ENCODE assay signal across 14 cellular contexts in genomic region chr4:104447346-104447745, GRCh38. TPM values are rescaled to one million over a fixed set of nuclear protein-coding genes. Genes with fewer than 3 reads are reported as not detected.
"Had no signal": no experiment of that assay in that cellular context is flagged by ENCODE, and none has a peak within 500 bp of the region (broad histone marks: within the 10 kb centered on the region; RNA-seq: fewer than 3 reads in every experiment).

No MANE protein-coding gene starts in this region.

- H3K27ac Mint-ChIP-seq: activated CD4-positive, alpha-beta memory T cell treated with anti-CD3 and anti-CD28 coated beads for 36 hours; activated naive CD8-positive, alpha-beta T cell treated with anti-CD3 and anti-CD28 coated beads, Interleukin-2, amount 10 ng/mL, durations not matched to agents 7 days and 5 days; dendritic cell treated with granulocyte-macrophage colony-stimulating factor and Interleukin-4, amounts not matched to agents 40 ng/mL and 50 ng/mL, for 4 days; effector memory CD8-positive, alpha-beta T cell; naive thymus-derived CD8-positive, alpha-beta T cell; T-helper 2 cell treated with Interferon-gamma antibody and Interleukin-4, amounts not matched to agents 5 μg/mL and 100 μg/mL, for 36 hours had no signal

- H3K9me3 Mint-ChIP-seq: activated CD4-positive, alpha-beta memory T cell treated with anti-CD3 and anti-CD28 coated beads for 36 hours; activated naive CD8-positive, alpha-beta T cell treated with anti-CD3 and anti-CD28 coated beads, Interleukin-2, amount 10 ng/mL, durations not matched to agents 7 days and 5 days; dendritic cell treated with granulocyte-macrophage colony-stimulating factor and Interleukin-4, amounts not matched to agents 40 ng/mL and 50 ng/mL, for 4 days; effector memory CD8-positive, alpha-beta T cell; naive thymus-derived CD8-positive, alpha-beta T cell; T-helper 2 cell treated with Interferon-gamma antibody and Interleukin-4, amounts not matched to agents 5 μg/mL and 100 μg/mL, for 36 hours had no signal

- H3K27me3 ChIP-seq: cardiac muscle cell, tibial artery, uterus had no signal

- H3K4me3 Mint-ChIP-seq: activated CD4-positive, alpha-beta memory T cell treated with anti-CD3 and anti-CD28 coated beads for 36 hours; activated naive CD8-positive, alpha-beta T cell treated with anti-CD3 and anti-CD28 coated beads, Interleukin-2, amount 10 ng/mL, durations not matched to agents 7 days and 5 days; dendritic cell treated with granulocyte-macrophage colony-stimulating factor and Interleukin-4, amounts not matched to agents 40 ng/mL and 50 ng/mL, for 4 days; effector memory CD8-positive, alpha-beta T cell; naive thymus-derived CD8-positive, alpha-beta T cell; T-helper 2 cell treated with Interferon-gamma antibody and Interleukin-4, amounts not matched to agents 5 μg/mL and 100 μg/mL, for 36 hours had no signal

- H3K27ac ChIP-seq: cardiac muscle cell, tibial artery, uterus had no signal

- H3K36me3 ChIP-seq: cardiac muscle cell, tibial artery, uterus had no signal

- H3K4me1 ChIP-seq: tibial artery, uterus had no signal

- H3K36me3 Mint-ChIP-seq: activated CD4-positive, alpha-beta memory T cell treated with anti-CD3 and anti-CD28 coated beads for 36 hours; activated naive CD8-positive, alpha-beta T cell treated with anti-CD3 and anti-CD28 coated beads, Interleukin-2, amount 10 ng/mL, durations not matched to agents 7 days and 5 days; naive thymus-derived CD8-positive, alpha-beta T cell had no signal

- DNase-seq: activated CD4-positive, alpha-beta memory T cell treated with anti-CD3 and anti-CD28 coated beads for 36 hours; activated CD4-positive, alpha-beta T cell treated with anti-CD3 and anti-CD28 coated beads for 1 hour; activated naive CD8-positive, alpha-beta T cell treated with anti-CD3 and anti-CD28 coated beads, Interleukin-2, amount 10 ng/mL, durations not matched to agents 7 days and 5 days; aorta; effector memory CD8-positive, alpha-beta T cell; hypothalamus; naive thymus-derived CD8-positive, alpha-beta T cell; tibial artery; uterus had no signal

- H3K27me3 Mint-ChIP-seq: activated CD4-positive, alpha-beta memory T cell treated with anti-CD3 and anti-CD28 coated beads for 36 hours; activated naive CD8-positive, alpha-beta T cell treated with anti-CD3 and anti-CD28 coated beads, Interleukin-2, amount 10 ng/mL, durations not matched to agents 7 days and 5 days; dendritic cell treated with granulocyte-macrophage colony-stimulating factor and Interleukin-4, amounts not matched to agents 40 ng/mL and 50 ng/mL, for 4 days; effector memory CD8-positive, alpha-beta T cell had no signal

- H3K4me1 Mint-ChIP-seq: activated naive CD8-positive, alpha-beta T cell treated with anti-CD3 and anti-CD28 coated beads, Interleukin-2, amount 10 ng/mL, durations not matched to agents 7 days and 5 days; naive thymus-derived CD8-positive, alpha-beta T cell had no signal

- H3K4me3 ChIP-seq: cardiac muscle cell, lung, tibial artery, uterus had no signal

- H3K9me3 ChIP-seq: tibial artery, uterus had no signal

RNA-seq across cellular contexts. Expression of gene CXXC4, which starts 47.3 kb away (rescaled TPM):
- total RNA-seq: activated CD4-positive, alpha-beta memory T cell treated with anti-CD3 and anti-CD28 coated beads for 36 hours; naive thymus-derived CD8-positive, alpha-beta T cell; osteocyte had no signal
